ENCODE assay signal across 1 cellular context in genomic region chr6:93136111-93136510, GRCh38.
TF ChIP-seq lines count a peak whose summit lies in the region.

No MANE protein-coding gene starts in this region.

TF ChIP-seq in WTC11, 78 proteins besides CTCF, POLR2A, EP300 and RAD21 (continued from another document):
- TF ChIP-seq ATF2 (CRISPR knock-in tag; IDR thresholded peaks at IDR 0.05; ENCODE audit: borderline replicate concordance, low read depth) (no peak), SOX15 (CRISPR knock-in tag; IDR thresholded peaks at IDR 0.05) (no peak)
TF ChIP-seq in WTC11: peak in this region for 0.
